Comparison of ENCODE assay signal across 14 cellular contexts in genomic region chr14:58768977-58769376, GRCh38.
"Had no signal": no experiment of that assay in that cellular context is flagged by ENCODE, and none has a peak within 500 bp of the region (broad histone marks: within the 10 kb centered on the region; RNA-seq: fewer than 3 reads in every experiment).

No MANE protein-coding gene starts in this region.

- H3K27me3 ChIP-seq: right lobe of liver, tibial nerve had no signal

- H3K27ac ChIP-seq: psoas muscle, right lobe of liver, tibial nerve had no signal

- DNase-seq: activated CD4-positive, alpha-beta T cell treated with anti-CD3 and anti-CD28 coated beads for 1 hour; activated CD4-positive, alpha-beta T cell treated with anti-CD3 and anti-CD28 coated beads, Interleukin-2, amount 50 U/mL, for 48 hours; activated effector memory CD4-positive, alpha-beta T cell treated with anti-CD3 and anti-CD28 coated beads, Interleukin-2, amount 50 U/mL, for 16 hours; activated T-cell treated with anti-CD3 and anti-CD28 coated beads, Interleukin-2, amount 50 U/mL, for 4 hours; naive B cell; occipital lobe; psoas muscle; right lobe of liver; SW 1271; T-helper 9 cell had no signal

- ATAC-seq: activated T-cell treated with anti-CD3 and anti-CD28 coated beads, Interleukin-2, amount 50 U/mL, for 4 hours; esophagus mucosa; psoas muscle; stimulated activated effector memory CD8-positive, alpha-beta T cell treated with anti-CD3 and anti-CD28 coated beads, Interleukin-12 subunit alpha, Interleukin-12 subunit beta, amount 100 ng/mL, for 72 hours had no signal

- H3K4me3 ChIP-seq: psoas muscle, right lobe of liver, tibial nerve had no signal

- H3K4me1 ChIP-seq: psoas muscle, tibial nerve had no signal

- H3K36me3 ChIP-seq: right lobe of liver, tibial nerve had no signal

- FAIRE-seq: endometrium had no signal

- H3K9me3 ChIP-seq: psoas muscle, right lobe of liver, tibial nerve had no signal
